Comparison of ENCODE assay signal across 20 cellular contexts in genomic region chr11:90202342-90202741, GRCh38. TPM values are rescaled to one million over a fixed set of nuclear protein-coding genes. Genes with fewer than 3 reads are reported as not detected.
DNase-seq lines count a peak whose midpoint lies in the region; ATAC-seq and TF ChIP-seq lines count a peak whose summit lies in the region.
"Had no signal": no experiment of that assay in that cellular context is flagged by ENCODE, and none has a peak within 500 bp of the region (broad histone marks: within the 10 kb centered on the region; RNA-seq: fewer than 3 reads in every experiment).

No MANE protein-coding gene starts in this region.

- H3K27me3 Mint-ChIP-seq in activated T-cell treated with anti-CD3 and anti-CD28 coated beads, Interleukin-2, amount 50 U/mL, for 72 hours (ENCODE audit: low read depth) = no peaks in the 10 kb centered on the region
- H3K27me3 Mint-ChIP-seq in CD8-positive, alpha-beta T cell (ENCODE audit: low read depth) = no peaks in the 10 kb centered on the region

- H3K4me3 ChIP-seq in CD8-positive, alpha-beta T cell (ENCODE audit: low read depth, low read length) = no peak overlapping the region
- no peak overlapping the region for H3K4me3 ChIP-seq in osteoblast (ENCODE audit: insufficient read depth, low read length)
- H3K4me3 ChIP-seq: BLaER1 treated with 17β-estradiol and CSF1 and Interleukin-3, amounts not matched to agents 10 nM and 100 nM; GM23338; HAP-1; Peyer's patch had no signal

- no peaks in the 10 kb centered on the region for H3K9me3 Mint-ChIP-seq in activated T-cell treated with anti-CD3 and anti-CD28 coated beads, Interleukin-2, amount 50 U/mL, for 72 hours
- H3K9me3 Mint-ChIP-seq in CD8-positive, alpha-beta T cell = no peaks in the 10 kb centered on the region
- H3K9me3 Mint-ChIP-seq: GM23338 had no signal

- no peaks in the 10 kb centered on the region for H3K9me3 ChIP-seq in CD8-positive, alpha-beta T cell (ENCODE audit: low read length)
- no peaks in the 10 kb centered on the region for H3K9me3 ChIP-seq in osteoblast (ENCODE audit: low read depth, low read length)
- H3K9me3 ChIP-seq: BLaER1 treated with 17β-estradiol and CSF1 and Interleukin-3, amounts not matched to agents 10 nM and 100 nM; HAP-1; Peyer's patch had no signal

- H4K20me1 ChIP-seq in osteoblast (ENCODE audit: insufficient read depth, low read length) = no peaks in the 10 kb centered on the region

- DNase-seq in activated T-cell treated with anti-CD3 and anti-CD28 coated beads, Interleukin-2, amount 50 U/mL, for 72 hours = no peak
- DNase-seq in activated T-cell treated with anti-CD3 and anti-CD28 coated beads, Interleukin-2, amount 50 U/mL, for 48 hours = no peak
- no peak for DNase-seq in CD8-positive, alpha-beta T cell
- DNase-seq in osteoblast (ENCODE audit: insufficient read length, low spot score, missing footprints) = peak; percentile 15
- DNase-seq: ACHN, EL, GF-D8, NCI-H1105 treated with DMSO at 0.1 percent for 48 hours, NCI-H2029 treated with DMSO at 0.1 percent for 48 hours, NCI-H2171 treated with DMSO at 0.1 percent for 48 hours, NCI-H524 treated with DMSO at 0.1 percent for 48 hours, NCI-H82, Peyer's patch had no signal

- POLR2A ChIA-PET in CD8-positive, alpha-beta T cell (lab: Charles Lee) = no interaction called here

- H3K36me3 Mint-ChIP-seq in activated T-cell treated with anti-CD3 and anti-CD28 coated beads, Interleukin-2, amount 50 U/mL, for 72 hours (ENCODE audit: insufficient read depth in 2 of 2) = peaks cover 5 to 14% of the 10 kb centered on the region in 2 donors
- H3K36me3 Mint-ChIP-seq in CD8-positive, alpha-beta T cell = peaks cover 54% of the 10 kb centered on the region

- no peak overlapping the region for H2AFZ ChIP-seq in osteoblast (ENCODE audit: low read length)
- H2AFZ ChIP-seq: GM23338 had no signal

- no peak for ATAC-seq in activated T-cell treated with anti-CD3 and anti-CD28 coated beads, Interleukin-2, amount 50 U/mL, for 72 hours (replicated peaks in 1 of 2)
- no peak for ATAC-seq in CD8-positive, alpha-beta T cell
- no peak for ATAC-seq in HG03025 (IDR thresholded peaks at IDR 0.05; ENCODE audit: low FRiP score, unreplicated experiment)
- ATAC-seq in HG03045 (IDR thresholded peaks at IDR 0.05; ENCODE audit: unreplicated experiment) = no peak
- ATAC-seq: GM23338 had no signal

- H3K4me1 ChIP-seq in CD8-positive, alpha-beta T cell (ENCODE audit: insufficient read depth, low read length) = peaks cover 8% of the 10 kb centered on the region
- peaks cover 3% of the 10 kb centered on the region for H3K4me1 ChIP-seq in osteoblast (ENCODE audit: insufficient read depth, low read length)
- H3K4me1 ChIP-seq: HAP-1, Peyer's patch had no signal

- H3K4me3 Mint-ChIP-seq in activated T-cell treated with anti-CD3 and anti-CD28 coated beads, Interleukin-2, amount 50 U/mL, for 72 hours = no peak overlapping the region
- H3K4me3 Mint-ChIP-seq in CD8-positive, alpha-beta T cell = no peak overlapping the region
- H3K4me3 Mint-ChIP-seq: GM23338 had no signal

- TF ChIP-seq CTCF in CD8-positive, alpha-beta T cell (IDR thresholded peaks at IDR 0.05) = no peak
- TF ChIP-seq CTCF in VCaP (conservative IDR thresholded peaks at IDR 0.05) (no peak), osteoblast (IDR thresholded peaks at IDR 0.05; ENCODE audit: extremely low read depth, low read depth, low read length) (no peak)

- H3K27me3 ChIP-seq in CD8-positive, alpha-beta T cell (ENCODE audit: insufficient read depth, low read length) = no peaks in the 10 kb centered on the region
- H3K27me3 ChIP-seq in osteoblast (ENCODE audit: insufficient read depth, low read length) = no peaks in the 10 kb centered on the region
- H3K27me3 ChIP-seq: BLaER1 treated with 17β-estradiol and CSF1 and Interleukin-3, amounts not matched to agents 10 nM and 100 nM; Peyer's patch had no signal

- H3K79me2 ChIP-seq in osteoblast (ENCODE audit: insufficient read depth, low read length) = no peaks in the 10 kb centered on the region

- H3K4me2 ChIP-seq in osteoblast (ENCODE audit: insufficient read depth, low read length) = no peak overlapping the region
- H3K4me2 ChIP-seq: BLaER1 treated with 17β-estradiol and CSF1 and Interleukin-3, amounts not matched to agents 10 nM and 100 nM; GM23338; KMS-11 had no signal

- H3K4me1 Mint-ChIP-seq in activated T-cell treated with anti-CD3 and anti-CD28 coated beads, Interleukin-2, amount 50 U/mL, for 72 hours (ENCODE audit: low read depth) = peaks cover 5% of the 10 kb centered on the region
- H3K4me1 Mint-ChIP-seq in CD8-positive, alpha-beta T cell (ENCODE audit: low read depth) = peaks cover 13% of the 10 kb centered on the region

- peak overlapping the region; percentile 82 for H3K27ac Mint-ChIP-seq in activated T-cell treated with anti-CD3 and anti-CD28 coated beads, Interleukin-2, amount 50 U/mL, for 72 hours
- peak overlapping the region; percentile 45 for H3K27ac Mint-ChIP-seq in CD8-positive, alpha-beta T cell
- H3K27ac Mint-ChIP-seq: GM23338 had no signal

- no peak overlapping the region for H3K27ac ChIP-seq in CD8-positive, alpha-beta T cell (ENCODE audit: low read depth, low read length)
- peak overlapping the region; percentile 35 for H3K27ac ChIP-seq in VCaP
- no peak overlapping the region for H3K27ac ChIP-seq in osteoblast (ENCODE audit: low read depth, low read length)
- H3K27ac ChIP-seq: BLaER1 treated with 17β-estradiol and CSF1 and Interleukin-3, amounts not matched to agents 10 nM and 100 nM; KMS-11; Peyer's patch had no signal

- CTCF ChIA-PET in CD8-positive, alpha-beta T cell (lab: Charles Lee) = interaction anchor here (1.0 to 1.1 kb wide), 2 partner anchors 15 to 233 kb away, joined by 3 read pairs; no protein-coding TSS in a partner anchor

- intact Hi-C loops in CD8-positive, alpha-beta T cell (cut with DNase I, micrococcal nuclease) = no loop called here

- peaks cover 12% of the 10 kb centered on the region for H3K36me3 ChIP-seq in CD8-positive, alpha-beta T cell (ENCODE audit: insufficient read depth, low read length)
- peaks cover 20% of the 10 kb centered on the region for H3K36me3 ChIP-seq in osteoblast (ENCODE audit: insufficient read depth, low read length)

RNA-seq across cellular contexts. Expression of gene CHORDC1, which starts 20.5 kb away (rescaled TPM):
- total RNA-seq in activated T-cell treated with anti-CD3 and anti-CD28 coated beads, Interleukin-2, amount 50 U/mL, for 72 hours = 10 to 100 TPM; 49.1 to 55.3 TPM
- total RNA-seq in CD8-positive, alpha-beta T cell = 10 to 100 TPM; 83.3 to 83.8 TPM
- 17.4 and 23.6 TPM in 2 replicates for total RNA-seq in osteoblast
